18 cellular contexts compared by ENCODE assay signal in genomic region chr14:106509176-106509575, GRCh38.
DNase-seq lines count a peak whose midpoint lies in the region; ATAC-seq and TF ChIP-seq lines count a peak whose summit lies in the region.
"Had no signal": no experiment of that assay in that cellular context is flagged by ENCODE, and none has a peak within 500 bp of the region (broad histone marks: within the 10 kb centered on the region; RNA-seq: fewer than 3 reads in every experiment).

No MANE protein-coding gene starts in this region.

- no peak overlapping the region for H3K4me3 ChIP-seq in CD4-positive, CD25-positive, alpha-beta regulatory T cell (ENCODE audit: low read depth, low read length)
- no peak overlapping the region for H3K4me3 ChIP-seq in Loucy (ENCODE audit: low read length, poor library complexity, severe bottlenecking)
- no peak overlapping the region for H3K4me3 ChIP-seq in esophagus muscularis mucosa
- no peak overlapping the region for H3K4me3 ChIP-seq in transverse colon

- DNase-seq in activated CD4-positive, alpha-beta T cell treated with anti-CD3 and anti-CD28 coated beads, Interleukin-2, amount 10 ng/mL, durations not matched to agents 24 days and 14 days, result peak; percentile 51
- DNase-seq in activated CD4-positive, alpha-beta T cell treated with anti-CD3 and anti-CD28 coated beads for 4 hours, result no peak
- no peak for DNase-seq in CD4-positive, CD25-positive, alpha-beta regulatory T cell
- peak; percentile 72 for DNase-seq in esophagus muscularis mucosa (ENCODE audit: extremely low spot score)
- no peak for DNase-seq in kidney glomerular epithelial cell (lab: John Stamatoyannopoulos, UW)
- no peak for DNase-seq in transverse colon
- no peak for DNase-seq in kidney tubule cell (ENCODE audit: low spot score)
- DNase-seq: 8988T, COR-L47, HFFc6, MM.1S, NCI-H1092 treated with DMSO at 0.1 percent for 48 hours, NCI-H2081 treated with DMSO at 0.1 percent for 48 hours, NCI-H510A treated with DMSO at 0.1 percent for 48 hours, PC-3 had no signal

- H3K9ac ChIP-seq in Loucy (ENCODE audit: low read depth, low read length, poor library complexity, severe bottlenecking), result peak overlapping the region; percentile 9
- H3K9ac ChIP-seq: KMS-11 had no signal

- WGBS in esophagus muscularis mucosa, result 55% methylated on average over 2 of the region's 2 CpGs
- 36% methylated on average over 2 of the region's 2 CpGs; no CpG with 5 or more reads in 1 of the 2 donors for WGBS in transverse colon (ENCODE audit: low coverage in 1 of 2), 2 donors

- TF ChIP-seq CTCF in Loucy (conservative IDR thresholded peaks at IDR 0.05; ENCODE audit: low read length), result no peak
- TF ChIP-seq CTCF in esophagus muscularis mucosa (IDR thresholded peaks at IDR 0.05), result no peak
- TF ChIP-seq CTCF in transverse colon (IDR thresholded peaks at IDR 0.05), result no peak

- peak overlapping the region; percentile 29; the same call in 1 of the 2 replicates for H2AFZ ChIP-seq in Loucy (ENCODE audit: low read length)

- H3K4me1 Mint-ChIP-seq in activated CD4-positive, alpha-beta T cell treated with anti-CD3 and anti-CD28 coated beads, Interleukin-2, amount 10 ng/mL, durations not matched to agents 24 days and 14 days, result peaks cover 59% of the 10 kb centered on the region
- peaks cover 20 to 80% (median 60%) of the 10 kb centered on the region in 4 donors for H3K4me1 Mint-ChIP-seq in CD4-positive, CD25-positive, alpha-beta regulatory T cell

- TF ChIP-seq EP300 in esophagus muscularis mucosa (IDR thresholded peaks at IDR 0.05), result no peak
- no peak for TF ChIP-seq EP300 in transverse colon (IDR thresholded peaks at IDR 0.05; ENCODE audit: low read depth)

- peaks cover 17% of the 10 kb centered on the region for H3K27me3 Mint-ChIP-seq in activated CD4-positive, alpha-beta T cell treated with anti-CD3 and anti-CD28 coated beads, Interleukin-2, amount 10 ng/mL, durations not matched to agents 24 days and 14 days
- no peaks in the 10 kb centered on the region for H3K27me3 Mint-ChIP-seq in CD4-positive, CD25-positive, alpha-beta regulatory T cell

- no peak for ATAC-seq in CD4-positive, CD25-positive, alpha-beta regulatory T cell (ENCODE audit: low read depth in 2 of 2)
- ATAC-seq: PC-3 had no signal

- H3K4me1 ChIP-seq in CD4-positive, CD25-positive, alpha-beta regulatory T cell (ENCODE audit: control insufficient read depth, insufficient read depth, low read length, poor library complexity, severe bottlenecking), result peaks cover 54% of the 10 kb centered on the region
- H3K4me1 ChIP-seq in Loucy (ENCODE audit: insufficient read depth, low read length, poor library complexity, severe bottlenecking) (peaks cover 59% of the 10 kb centered on the region), esophagus muscularis mucosa (no peaks in the 10 kb centered on the region), transverse colon (no peaks in the 10 kb centered on the region)

- no peaks in the 10 kb centered on the region for H3F3A ChIP-seq in Loucy (ENCODE audit: low read depth)

- H3K9me3 ChIP-seq in CD4-positive, CD25-positive, alpha-beta regulatory T cell (ENCODE audit: control insufficient read depth in 2 of 2, low read length in 2 of 2), result no peaks in the 10 kb centered on the region
- H3K9me3 ChIP-seq in Loucy (ENCODE audit: insufficient read depth, low read depth, low read length) (no peaks in the 10 kb centered on the region), esophagus muscularis mucosa (no peaks in the 10 kb centered on the region), transverse colon (no peaks in the 10 kb centered on the region)

- H3K36me3 ChIP-seq in CD4-positive, CD25-positive, alpha-beta regulatory T cell (ENCODE audit: control insufficient read depth, insufficient read depth, low read length), result no peaks in the 10 kb centered on the region
- no peaks in the 10 kb centered on the region for H3K36me3 ChIP-seq in Loucy (ENCODE audit: insufficient read depth, low read length)
- no peaks in the 10 kb centered on the region for H3K36me3 ChIP-seq in esophagus muscularis mucosa
- no peaks in the 10 kb centered on the region for H3K36me3 ChIP-seq in transverse colon

- H3K4me3 Mint-ChIP-seq in activated CD4-positive, alpha-beta T cell treated with anti-CD3 and anti-CD28 coated beads, Interleukin-2, amount 10 ng/mL, durations not matched to agents 24 days and 14 days, result no peak overlapping the region
- peak overlapping the region in 2 of 4 donors; percentile 47 to 82 for H3K4me3 Mint-ChIP-seq in CD4-positive, CD25-positive, alpha-beta regulatory T cell
- H3K4me3 Mint-ChIP-seq: HFFc6 had no signal

- H3K79me2 ChIP-seq in Loucy (ENCODE audit: insufficient read depth, low read length), result no peaks in the 10 kb centered on the region

- H3K9me2 ChIP-seq in Loucy (replicated peaks; ENCODE audit: low read depth, low read length), result no peaks in the 10 kb centered on the region

- H3K9me3 Mint-ChIP-seq in activated CD4-positive, alpha-beta T cell treated with anti-CD3 and anti-CD28 coated beads, Interleukin-2, amount 10 ng/mL, durations not matched to agents 24 days and 14 days, result no peaks in the 10 kb centered on the region
- no peaks in the 10 kb centered on the region for H3K9me3 Mint-ChIP-seq in CD4-positive, CD25-positive, alpha-beta regulatory T cell

- H3K27me3 ChIP-seq in CD4-positive, CD25-positive, alpha-beta regulatory T cell (ENCODE audit: control insufficient read depth, insufficient read depth, low read length), result no peaks in the 10 kb centered on the region
- no peaks in the 10 kb centered on the region for H3K27me3 ChIP-seq in Loucy (ENCODE audit: insufficient read depth, low read length, poor library complexity, severe bottlenecking)
- H3K27me3 ChIP-seq in esophagus muscularis mucosa, result peaks cover 0 to 20% (median 0%) of the 10 kb centered on the region in 4 donors
- no peaks in the 10 kb centered on the region for H3K27me3 ChIP-seq in transverse colon

- intact Hi-C loops in activated CD4-positive, alpha-beta T cell treated with anti-CD3 and anti-CD28 coated beads, Interleukin-2, amount 10 ng/mL, durations not matched to agents 24 days and 14 days (cut with micrococcal nuclease), result loop anchor here (5.0 kb wide), 1 partner anchor 37 kb away; no protein-coding TSS in a partner anchor
- intact Hi-C loops in esophagus muscularis mucosa (cut with DNase I), result no loop called here
- intact Hi-C loops in transverse colon (cut with DNase I; ENCODE audit: low total_unique reads), result no loop called here

- TF ChIP-seq POLR2A in esophagus muscularis mucosa (IDR thresholded peaks at IDR 0.05; ENCODE audit: low read depth), result no peak
- TF ChIP-seq POLR2A in transverse colon (IDR thresholded peaks at IDR 0.05), result no peak

- no peak overlapping the region for H3K27ac ChIP-seq in CD4-positive, CD25-positive, alpha-beta regulatory T cell (ENCODE audit: insufficient read depth, low read length, poor library complexity, severe bottlenecking)
- no peak overlapping the region for H3K27ac ChIP-seq in esophagus muscularis mucosa (replicated peaks in 1 of 4)
- no peak overlapping the region for H3K27ac ChIP-seq in transverse colon
- H3K27ac ChIP-seq: KMS-11, RWPE1 had no signal

- in situ Hi-C loops in transverse colon (cut with MboI; ENCODE audit: low pct_ligation_motif_present in 1 of 4, low pct_unique_long_range_greater_than_20kb in 1 of 4, low sequenced_read_pairs in 3 of 4), result no loop called here

- no peak overlapping the region for H3K27ac Mint-ChIP-seq in activated CD4-positive, alpha-beta T cell treated with anti-CD3 and anti-CD28 coated beads, Interleukin-2, amount 10 ng/mL, durations not matched to agents 24 days and 14 days
- H3K27ac Mint-ChIP-seq in CD4-positive, CD25-positive, alpha-beta regulatory T cell, result peak overlapping the region; percentile 66 to 93 (median 90)
- H3K27ac Mint-ChIP-seq: HFFc6 had no signal

- H4K20me1 ChIP-seq in Loucy (ENCODE audit: insufficient read depth, low read length, poor library complexity, severe bottlenecking), result no peaks in the 10 kb centered on the region

- no peak overlapping the region for H3K4me2 ChIP-seq in Loucy (ENCODE audit: low read depth, low read length, poor library complexity, severe bottlenecking)
- H3K4me2 ChIP-seq: KMS-11 had no signal

- H3K36me3 Mint-ChIP-seq in activated CD4-positive, alpha-beta T cell treated with anti-CD3 and anti-CD28 coated beads, Interleukin-2, amount 10 ng/mL, durations not matched to agents 24 days and 14 days (ENCODE audit: low read depth), result no peaks in the 10 kb centered on the region
- H3K36me3 Mint-ChIP-seq in CD4-positive, CD25-positive, alpha-beta regulatory T cell, result no peaks in the 10 kb centered on the region

Comparison
In these comparisons a context has a peak if more than half of its experiments do, and no peak if none do; other contexts are left out.
1. DNase-seq: peak in activated CD4-positive, alpha-beta T cell treated with anti-CD3 and anti-CD28 coated beads, Interleukin-2, amount 10 ng/mL, durations not matched to agents 24 days and 14 days (single experiment) and esophagus muscularis mucosa (single experiment); none in activated CD4-positive, alpha-beta T cell treated with anti-CD3 and anti-CD28 coated beads for 4 hours (0 of 2), CD4-positive, CD25-positive, alpha-beta regulatory T cell (0 of 3), kidney glomerular epithelial cell (single experiment), transverse colon (single experiment) and kidney tubule cell (single experiment).